26 cellular contexts compared by ENCODE assay signal in genomic region chr1:74679811-74680210, GRCh38. TPM values are rescaled to one million over a fixed set of nuclear protein-coding genes. Genes with fewer than 3 reads are reported as not detected.
"Had no signal": no experiment of that assay in that cellular context is flagged by ENCODE, and none has a peak within 500 bp of the region (broad histone marks: within the 10 kb centered on the region; RNA-seq: fewer than 3 reads in every experiment).

No MANE protein-coding gene starts in this region.

- ATAC-seq: activated CD8-positive, alpha-beta memory T cell treated with anti-CD3 and anti-CD28 coated beads, Interleukin-2, amount 10 ng/mL, durations not matched to agents 7 days and 5 days; activated CD8-positive, alpha-beta T cell treated with anti-CD3 and anti-CD28 coated beads for 36 hours; activated naive CD8-positive, alpha-beta T cell treated with anti-CD3 and anti-CD28 coated beads, Interleukin-2, amount 50 U/mL, for 24 hours; gastrocnemius medialis; heart left ventricle; left ventricle myocardium superior; natural killer cell had no signal

- H3K9me3 ChIP-seq: gastrocnemius medialis, heart left ventricle, spleen, testis, uterus had no signal

- H3K27ac Mint-ChIP-seq: activated CD8-positive, alpha-beta memory T cell treated with anti-CD3 and anti-CD28 coated beads, Interleukin-2, amount 10 ng/mL, durations not matched to agents 7 days and 5 days; activated CD8-positive, alpha-beta T cell treated with anti-CD3 and anti-CD28 coated beads for 36 hours; activated naive CD4-positive, alpha-beta T cell treated with anti-CD3 and anti-CD28 coated beads, Interleukin-2, amount 10 ng/mL, durations not matched to agents 7 days and 5 days; activated naive CD8-positive, alpha-beta T cell treated with anti-CD3 and anti-CD28 coated beads, Interleukin-2, amount 50 U/mL, for 24 hours; mesothelial cell of epicardium; natural killer cell; progenitor cell of endocrine pancreas had no signal

- H3K4me1 Mint-ChIP-seq: activated naive CD4-positive, alpha-beta T cell treated with anti-CD3 and anti-CD28 coated beads, Interleukin-2, amount 10 ng/mL, durations not matched to agents 7 days and 5 days; activated naive CD8-positive, alpha-beta T cell treated with anti-CD3 and anti-CD28 coated beads, Interleukin-2, amount 50 U/mL, for 24 hours; mesothelial cell of epicardium; natural killer cell had no signal

- H3K36me3 ChIP-seq: brain microvascular endothelial cell, gastrocnemius medialis, heart left ventricle, spleen, uterus had no signal

- H3K9me3 Mint-ChIP-seq: activated CD8-positive, alpha-beta T cell treated with anti-CD3 and anti-CD28 coated beads for 36 hours; activated naive CD4-positive, alpha-beta T cell treated with anti-CD3 and anti-CD28 coated beads, Interleukin-2, amount 10 ng/mL, durations not matched to agents 7 days and 5 days; activated naive CD8-positive, alpha-beta T cell treated with anti-CD3 and anti-CD28 coated beads, Interleukin-2, amount 50 U/mL, for 24 hours; mesothelial cell of epicardium; natural killer cell had no signal

- H3K27me3 ChIP-seq: brain microvascular endothelial cell, testis, uterus had no signal

- H3K36me3 Mint-ChIP-seq: activated CD8-positive, alpha-beta memory T cell treated with anti-CD3 and anti-CD28 coated beads, Interleukin-2, amount 10 ng/mL, durations not matched to agents 7 days and 5 days; activated naive CD4-positive, alpha-beta T cell treated with anti-CD3 and anti-CD28 coated beads, Interleukin-2, amount 10 ng/mL, durations not matched to agents 7 days and 5 days; mesothelial cell of epicardium; natural killer cell had no signal

- H3K27ac ChIP-seq: brain microvascular endothelial cell, gastrocnemius medialis, heart left ventricle, spleen, testis, uterus had no signal

- H3K4me3 ChIP-seq: gastrocnemius medialis, heart left ventricle, spleen, testis, uterus had no signal

- H3K4me3 Mint-ChIP-seq: activated CD8-positive, alpha-beta memory T cell treated with anti-CD3 and anti-CD28 coated beads, Interleukin-2, amount 10 ng/mL, durations not matched to agents 7 days and 5 days; activated CD8-positive, alpha-beta T cell treated with anti-CD3 and anti-CD28 coated beads for 36 hours; activated naive CD4-positive, alpha-beta T cell treated with anti-CD3 and anti-CD28 coated beads, Interleukin-2, amount 10 ng/mL, durations not matched to agents 7 days and 5 days; activated naive CD8-positive, alpha-beta T cell treated with anti-CD3 and anti-CD28 coated beads, Interleukin-2, amount 50 U/mL, for 24 hours; mesothelial cell of epicardium; natural killer cell had no signal

- DNase-seq: activated CD4-positive, alpha-beta T cell treated with anti-CD3 and anti-CD28 coated beads for 48 hours; activated CD4-positive, CD25-positive, alpha-beta regulatory T cell; activated CD8-positive, alpha-beta memory T cell treated with anti-CD3 and anti-CD28 coated beads, Interleukin-2, amount 10 ng/mL, durations not matched to agents 7 days and 5 days; activated CD8-positive, alpha-beta T cell treated with anti-CD3 and anti-CD28 coated beads for 36 hours; activated effector memory CD4-positive, alpha-beta T cell treated with anti-CD3 and anti-CD28 coated beads, Interleukin-2, amount 50 U/mL, for 16 hours; activated naive CD4-positive, alpha-beta T cell treated with anti-CD3 and anti-CD28 coated beads, Interleukin-2, amount 10 ng/mL, durations not matched to agents 7 days and 5 days; activated naive CD8-positive, alpha-beta T cell treated with anti-CD3 and anti-CD28 coated beads, Interleukin-2, amount 50 U/mL, for 24 hours; activated T-cell treated with anti-CD3 and anti-CD28 coated beads for 4 hours; brain microvascular endothelial cell; caudate nucleus; effector memory CD4-positive, alpha-beta T cell; gastrocnemius medialis; heart left ventricle; left ventricle myocardium superior; mammary epithelial cell; natural killer cell; spleen; stimulated activated CD4-positive, alpha-beta T cell treated with anti-CD3 and anti-CD28 coated beads, Interleukin-4, amount 100 ng/mL, for 1 hour; stimulated activated naive CD4-positive, alpha-beta T cell; testis; trophoblast cell; uterus had no signal

- H3K4me1 ChIP-seq: gastrocnemius medialis, heart left ventricle, spleen, testis, uterus had no signal

RNA-seq across cellular contexts. Expression of gene ERICH3, which starts 6.2 kb away (rescaled TPM):
- total RNA-seq: activated CD8-positive, alpha-beta T cell treated with anti-CD3 and anti-CD28 coated beads for 36 hours; dermis microvascular lymphatic vessel endothelial cell; gastrocnemius medialis; left ventricle myocardium superior; mammary epithelial cell; mesothelial cell of epicardium; osteocyte had no signal
